Comparison of ENCODE assay signal across 9 cellular contexts in the genomic region with DNA sequence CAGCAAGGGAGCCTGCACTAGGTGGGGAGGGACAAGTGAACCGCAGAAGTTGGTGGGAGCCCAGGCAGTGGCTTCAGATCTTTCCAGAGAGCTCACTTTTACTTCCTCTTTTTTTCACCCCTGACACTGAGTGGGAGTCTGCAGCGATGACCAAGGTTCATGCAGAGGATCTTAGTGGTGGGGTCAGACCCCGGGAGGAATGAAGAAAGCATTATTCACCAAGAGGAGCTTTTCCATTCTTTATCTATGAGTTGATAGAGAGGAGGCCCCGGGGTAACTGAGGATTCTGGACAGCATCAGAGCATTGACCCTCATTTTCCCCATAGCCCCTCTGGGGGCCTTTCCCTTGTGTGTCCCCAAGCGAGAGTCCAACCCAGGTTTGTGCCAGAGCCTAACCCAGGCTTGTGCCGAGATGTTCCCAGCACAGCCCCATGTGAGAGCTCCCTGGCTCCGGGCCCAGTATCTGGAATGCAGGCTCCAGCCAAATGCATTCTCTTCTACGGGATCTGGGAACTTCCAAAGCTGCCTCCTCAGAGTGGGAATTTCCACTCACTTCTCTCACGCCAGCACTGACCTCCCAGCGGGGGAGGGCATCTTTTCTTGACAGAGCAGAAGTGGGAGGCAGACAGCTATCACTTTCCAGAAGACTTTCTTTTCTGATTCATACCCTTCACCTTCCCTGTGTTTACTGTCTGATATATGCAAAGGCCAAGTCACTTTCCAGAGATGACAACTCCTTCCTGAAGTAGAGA. TPM values are rescaled to one million over a fixed set of nuclear protein-coding genes. Genes with fewer than 3 reads are reported as not detected.
A peak's percentile ranks its signal among the peaks of the same experiment; 100 is the strongest.
DNase-seq lines count a peak whose midpoint lies in the region; ATAC-seq, FAIRE-seq and TF ChIP-seq lines count a peak whose summit lies in the region.
"Had no signal": no experiment of that assay in that cellular context is flagged by ENCODE, and none has a peak within 500 bp of the region (broad histone marks: within the 10 kb centered on the region; RNA-seq: fewer than 3 reads in every experiment).

No MANE protein-coding gene starts in this region.

- H3K9me3 ChIP-seq in liver (ENCODE audit: control insufficient read depth in 4 of 4, low read length in 3 of 4): no peaks in the 10 kb centered on the region
- no peaks in the 10 kb centered on the region for H3K9me3 ChIP-seq in HepG2 (ENCODE audit: low read length)
- H3K9me3 ChIP-seq in adipocyte (ENCODE audit: control insufficient read depth, low read length): no peaks in the 10 kb centered on the region
- H3K9me3 ChIP-seq in gastrocnemius medialis: no peaks in the 10 kb centered on the region

- ATAC-seq in HepG2: no peak
- ATAC-seq in left ventricle myocardium superior: peak; percentile 85
- ATAC-seq in gastrocnemius medialis: peak; percentile 83 to 84
- ATAC-seq in HG03097 (IDR thresholded peaks at IDR 0.05; ENCODE audit: low FRiP score, unreplicated experiment): no peak
- no peak for ATAC-seq in stimulated activated naive CD8-positive, alpha-beta T cell treated with anti-CD3 and anti-CD28 coated beads, Interleukin-15, Interleukin-2, amounts not matched to agents 100 U/mL and 50 U/mL, for 24 hours

- WGBS in liver: 28% methylated on average over 10 of the region's 10 CpGs
- WGBS in HepG2 (ENCODE audit: low lambda C conversion rate): 2% methylated on average over 7 of the region's 10 CpGs

- H3K4me1 ChIP-seq in liver (ENCODE audit: control insufficient read depth in 4 of 4, insufficient read depth in 4 of 4, low read length in 3 of 4) (peaks cover 0 to 4% (median 2%) of the 10 kb centered on the region in 4 donors), HepG2 (ENCODE audit: insufficient read depth, low read length) (no peaks in the 10 kb centered on the region), adipocyte (ENCODE audit: control insufficient read depth, insufficient read depth, low read length) (peaks cover 74% of the 10 kb centered on the region), gastrocnemius medialis (peaks cover 34 to 76% of the 10 kb centered on the region in 2 donors)

- TF ChIP-seq EP300 in HepG2 (IDR thresholded peaks at IDR 0.05; ENCODE audit: low read depth in 2 of 2, low read length in 2 of 2) (no peak), HepG2 (CRISPR knock-in tag; IDR thresholded peaks at IDR 0.05; ENCODE audit: borderline replicate concordance) (no peak)

- H3K79me2 ChIP-seq in HepG2 (ENCODE audit: insufficient read depth, low read length): no peaks in the 10 kb centered on the region

- H3K4me3 ChIP-seq in liver (ENCODE audit: low read depth in 1 of 3, low read length in 3 of 3): no peak overlapping the region
- H3K4me3 ChIP-seq in HepG2 (replicated peaks in 1 of 3; ENCODE audit: insufficient read depth in 1 of 3, low read depth in 2 of 3, low read length in 3 of 3): no peak overlapping the region
- peak overlapping the region; percentile 25 for H3K4me3 ChIP-seq in adipocyte (ENCODE audit: low read length)
- no peak overlapping the region for H3K4me3 ChIP-seq in gastrocnemius medialis

- H3K9ac ChIP-seq in liver (ENCODE audit: low read depth in 1 of 2, low read length in 2 of 2) (no peak overlapping the region), HepG2 (ENCODE audit: insufficient read depth, low read depth, low read length) (no peak overlapping the region), adipocyte (ENCODE audit: low read length) (peak overlapping the region; percentile 73)

- intact Hi-C loops in HepG2 (cut with micrococcal nuclease; ENCODE audit: unreplicated experiment): no loop called here
- intact Hi-C loops in left ventricle myocardium superior (cut with micrococcal nuclease): no loop called here
- intact Hi-C loops in gastrocnemius medialis (cut with DNase I; ENCODE audit: low total_unique reads): loop anchor here (5.0 kb wide), 1 partner anchor 60 kb away; no protein-coding TSS in a partner anchor

- H3K27ac ChIP-seq in liver (ENCODE audit: low read depth in 1 of 2, low read length in 2 of 2) (peak overlapping the region; percentile 44 to 66), HepG2 (ENCODE audit: extremely low read length, insufficient read depth, low read length) (no peak overlapping the region), gastrocnemius medialis (peak overlapping the region; percentile 67 to 83 (median 77))

- TF ChIP-seq POLR2A in HepG2 (IDR thresholded peaks at IDR 0.05; ENCODE audit: insufficient read depth in 1 of 2, low read depth in 2 of 2, low read length in 2 of 2) (no peak), gastrocnemius medialis (IDR thresholded peaks at IDR 0.05) (no peak)

- H3K36me3 ChIP-seq in liver (ENCODE audit: control insufficient read depth in 4 of 4, insufficient read depth in 3 of 4, low read depth in 1 of 4, low read length in 3 of 4): no peaks in the 10 kb centered on the region
- H3K36me3 ChIP-seq in HepG2 (replicated peaks in 1 of 2; ENCODE audit: control insufficient read depth in 1 of 2, insufficient read depth in 2 of 2, low read length in 2 of 2): no peaks in the 10 kb centered on the region
- H3K36me3 ChIP-seq in adipocyte (ENCODE audit: control insufficient read depth, insufficient read depth, low read length, severe bottlenecking): no peaks in the 10 kb centered on the region
- no peaks in the 10 kb centered on the region for H3K36me3 ChIP-seq in gastrocnemius medialis

- H4K20me1 ChIP-seq in HepG2 (ENCODE audit: insufficient read depth, low read length): no peaks in the 10 kb centered on the region

- H2AFZ ChIP-seq in HepG2 (ENCODE audit: low read length): no peak overlapping the region

- no peak for FAIRE-seq in HepG2 (lab: Jason Lieb, UNC)

- H3K27me3 ChIP-seq in liver (ENCODE audit: control insufficient read depth in 4 of 4, insufficient read depth in 4 of 4, low read length in 3 of 4) (no peaks in the 10 kb centered on the region), HepG2 (ENCODE audit: control insufficient read depth in 1 of 2, insufficient read depth in 2 of 2, low read length in 2 of 2) (no peaks in the 10 kb centered on the region), adipocyte (replicated peaks; ENCODE audit: control insufficient read depth, insufficient read depth, low read length) (no peaks in the 10 kb centered on the region), gastrocnemius medialis (no peaks in the 10 kb centered on the region)

- no peak overlapping the region for H3K4me2 ChIP-seq in HepG2 (ENCODE audit: low read depth, low read length)

- POLR2A ChIA-PET in HepG2 (lab: Yijun Ruan, JAX): no interaction called here

- in situ Hi-C loops in HepG2 (cut with HindIII; ENCODE audit: extremely low pct_ligation_motif_present, low pct_unique_long_range_greater_than_20kb) (no loop called here), gastrocnemius medialis (cut with MboI; ENCODE audit: low sequenced_read_pairs in 4 of 4) (no loop called here)

- TF ChIP-seq RAD21 in liver (IDR thresholded peaks at IDR 0.05) (peak in 1 of 2 donors; percentile 6), HepG2 (CRISPR knock-in tag; IDR thresholded peaks at IDR 0.05) (no peak)

- BruUV-seq in HepG2 (replicated peaks; lab: Mats Ljungman, UMichigan): no TSS peak

- CTCF ChIA-PET in HepG2 (lab: Yijun Ruan, JAX; ENCODE audit: low intra/inter-chr PET ratio, low total read pairs): no interaction called here

- TF ChIP-seq CTCF in liver (IDR thresholded peaks at IDR 0.05; ENCODE audit: low read depth, low read length, missing input control): no peak
- TF ChIP-seq CTCF in HepG2 (CRISPR knock-in tag; IDR thresholded peaks at IDR 0.05): no peak
- no peak for TF ChIP-seq CTCF in gastrocnemius medialis (IDR thresholded peaks at IDR 0.05 in 4 of 5, conservative IDR thresholded peaks at IDR 0.05 in 1 of 5)

- DNase-seq in HepG2 (ENCODE audit: low spot score) (no peak), adipocyte (ENCODE audit: low read depth) (peak; percentile 94), left ventricle myocardium superior (peak; percentile 98), gastrocnemius medialis (peak; percentile 81 to 86), NCI-H2081 (lab: John Stamatoyannopoulos, UW) (no peak)
- DNase-seq in stimulated activated naive CD8-positive, alpha-beta T cell treated with anti-CD3 and anti-CD28 coated beads, Interleukin-15, Interleukin-2, amounts not matched to agents 100 U/mL and 50 U/mL, for 24 hours: no peak

RNA-seq across cellular contexts. Expression of a gene that starts 2.8 kb away (rescaled TPM):
- 1 to 10 TPM; 3.5 to 6.1 TPM for total RNA-seq in liver
- 1 to 10 TPM; 4.7 to 8.9 TPM for polyA plus RNA-seq in liver
- not detected in 2 replicates for total RNA-seq in HepG2 (2016; rRNA removed; fragmentation: Illumina TruSeq; extraction: Trizol)
- not detected in 2 replicates for total RNA-seq in HepG2 (2016; cell fraction: cytosol; rRNA removed; fragmentation: Illumina TruSeq; extraction: Trizol; ENCODE audit: low read depth)
- total RNA-seq in HepG2 (2016; cell fraction: insoluble cytoplasmic fraction; rRNA removed; fragmentation: Illumina TruSeq; extraction: Trizol): not detected in 2 replicates
- not detected in 2 replicates for total RNA-seq in HepG2 (2016; cell fraction: membrane; rRNA removed; fragmentation: Illumina TruSeq; extraction: Trizol)
- total RNA-seq in HepG2 (2016; cell fraction: nucleus; rRNA removed; fragmentation: Illumina TruSeq; extraction: Trizol): not detected in 2 replicates
- polyA plus RNA-seq in HepG2 (2011; rRNA removed): not detected in 2 replicates
- not detected in 2 replicates for polyA plus RNA-seq in HepG2 (2011; cell fraction: cytosol; rRNA removed)
- not detected in 2 replicates for polyA plus RNA-seq in HepG2 (2011; cell fraction: nucleus; rRNA removed)
- polyA plus RNA-seq in HepG2 (2012): not detected in 2 replicates
- not detected in 2 replicates for polyA plus RNA-seq in HepG2 (2016; cell fraction: cytosol; fragmentation: Illumina TruSeq; extraction: Trizol; ENCODE audit: low read depth)
- not detected in 2 replicates for polyA plus RNA-seq in HepG2 (2016; cell fraction: insoluble cytoplasmic fraction; fragmentation: Illumina TruSeq; extraction: Trizol; ENCODE audit: low read depth)
- not detected in 2 replicates for polyA plus RNA-seq in HepG2 (2016; cell fraction: membrane; fragmentation: Illumina TruSeq; extraction: Trizol; ENCODE audit: low read depth)
- not detected in 2 replicates for polyA plus RNA-seq in HepG2 (2016; cell fraction: nucleus; fragmentation: Illumina TruSeq; extraction: Trizol; ENCODE audit: insufficient read depth, low read depth)
- 0.42 TPM in 1 of 2 replicates, not detected in the other for polyA minus RNA-seq in HepG2 (2011; rRNA and poly(A)+ RNA removed; ENCODE audit: low replicate concordance)
- not detected in 2 replicates for polyA minus RNA-seq in HepG2 (2011; cell fraction: cytosol; rRNA and poly(A)+ RNA removed)
- not detected in 2 replicates for polyA minus RNA-seq in HepG2 (2011; cell fraction: nucleus; rRNA and poly(A)+ RNA removed)
- total RNA-seq in left ventricle myocardium superior: 22.3 TPM
- 1 to 10 TPM; 1.1 to 5.8 (median 4.1) TPM for total RNA-seq in gastrocnemius medialis
- total RNA-seq: activated CD8-positive, alpha-beta memory T cell treated with anti-CD3 and anti-CD28 coated beads for 36 hours had no signal

RNA-seq across cellular contexts. Expression of a gene that starts 17.7 kb away (rescaled TPM):
- total RNA-seq in liver (not detected), HepG2 (2016; rRNA removed; fragmentation: Illumina TruSeq; extraction: Trizol) (not detected in 2 replicates), left ventricle myocardium superior (not detected), gastrocnemius medialis (not detected)
- polyA plus RNA-seq in liver (not detected), HepG2 (2011; rRNA removed) (not detected in 2 replicates)
- not detected in 2 replicates for total RNA-seq in HepG2 (2016; cell fraction: cytosol; rRNA removed; fragmentation: Illumina TruSeq; extraction: Trizol; ENCODE audit: low read depth)
- not detected in 2 replicates for total RNA-seq in HepG2 (2016; cell fraction: insoluble cytoplasmic fraction; rRNA removed; fragmentation: Illumina TruSeq; extraction: Trizol)
- total RNA-seq in HepG2 (2016; cell fraction: membrane; rRNA removed; fragmentation: Illumina TruSeq; extraction: Trizol): not detected in 2 replicates
- not detected in 2 replicates for total RNA-seq in HepG2 (2016; cell fraction: nucleus; rRNA removed; fragmentation: Illumina TruSeq; extraction: Trizol)
- polyA plus RNA-seq in HepG2 (2011; cell fraction: cytosol; rRNA removed): not detected in 2 replicates
- not detected in 2 replicates for polyA plus RNA-seq in HepG2 (2011; cell fraction: nucleus; rRNA removed)
- not detected in 2 replicates for polyA plus RNA-seq in HepG2 (2012)
- polyA plus RNA-seq in HepG2 (2016; cell fraction: cytosol; fragmentation: Illumina TruSeq; extraction: Trizol; ENCODE audit: low read depth): not detected in 2 replicates
- not detected in 2 replicates for polyA plus RNA-seq in HepG2 (2016; cell fraction: insoluble cytoplasmic fraction; fragmentation: Illumina TruSeq; extraction: Trizol; ENCODE audit: low read depth)
- not detected in 2 replicates for polyA plus RNA-seq in HepG2 (2016; cell fraction: membrane; fragmentation: Illumina TruSeq; extraction: Trizol; ENCODE audit: low read depth)
- polyA plus RNA-seq in HepG2 (2016; cell fraction: nucleus; fragmentation: Illumina TruSeq; extraction: Trizol; ENCODE audit: insufficient read depth, low read depth): not detected in 2 replicates
- not detected in 2 replicates for polyA minus RNA-seq in HepG2 (2011; rRNA and poly(A)+ RNA removed; ENCODE audit: low replicate concordance)
- polyA minus RNA-seq in HepG2 (2011; cell fraction: cytosol; rRNA and poly(A)+ RNA removed): not detected in 2 replicates
- polyA minus RNA-seq in HepG2 (2011; cell fraction: nucleus; rRNA and poly(A)+ RNA removed): not detected in 2 replicates
- total RNA-seq: activated CD8-positive, alpha-beta memory T cell treated with anti-CD3 and anti-CD28 coated beads for 36 hours had no signal

RNA-seq across cellular contexts. Expression of a gene that starts 33.2 kb away (rescaled TPM):
- total RNA-seq in liver (not detected), HepG2 (2016; rRNA removed; fragmentation: Illumina TruSeq; extraction: Trizol) (not detected in 2 replicates), left ventricle myocardium superior (5.4 TPM), gastrocnemius medialis (not detected)
- polyA plus RNA-seq in liver (not detected), HepG2 (2011; rRNA removed) (not detected in 2 replicates)
- total RNA-seq in HepG2 (2016; cell fraction: cytosol; rRNA removed; fragmentation: Illumina TruSeq; extraction: Trizol; ENCODE audit: low read depth): not detected in 2 replicates
- total RNA-seq in HepG2 (2016; cell fraction: insoluble cytoplasmic fraction; rRNA removed; fragmentation: Illumina TruSeq; extraction: Trizol): not detected in 2 replicates
- total RNA-seq in HepG2 (2016; cell fraction: membrane; rRNA removed; fragmentation: Illumina TruSeq; extraction: Trizol): not detected in 2 replicates
- not detected in 2 replicates for total RNA-seq in HepG2 (2016; cell fraction: nucleus; rRNA removed; fragmentation: Illumina TruSeq; extraction: Trizol)
- polyA plus RNA-seq in HepG2 (2011; cell fraction: cytosol; rRNA removed): not detected in 2 replicates
- not detected in 2 replicates for polyA plus RNA-seq in HepG2 (2011; cell fraction: nucleus; rRNA removed)
- polyA plus RNA-seq in HepG2 (2012): not detected in 2 replicates
- polyA plus RNA-seq in HepG2 (2016; cell fraction: cytosol; fragmentation: Illumina TruSeq; extraction: Trizol; ENCODE audit: low read depth): not detected in 2 replicates
- polyA plus RNA-seq in HepG2 (2016; cell fraction: insoluble cytoplasmic fraction; fragmentation: Illumina TruSeq; extraction: Trizol; ENCODE audit: low read depth): not detected in 2 replicates
- not detected in 2 replicates for polyA plus RNA-seq in HepG2 (2016; cell fraction: membrane; fragmentation: Illumina TruSeq; extraction: Trizol; ENCODE audit: low read depth)
- not detected in 2 replicates for polyA plus RNA-seq in HepG2 (2016; cell fraction: nucleus; fragmentation: Illumina TruSeq; extraction: Trizol; ENCODE audit: insufficient read depth, low read depth)
- polyA minus RNA-seq in HepG2 (2011; rRNA and poly(A)+ RNA removed; ENCODE audit: low replicate concordance): not detected in 2 replicates
- not detected in 2 replicates for polyA minus RNA-seq in HepG2 (2011; cell fraction: cytosol; rRNA and poly(A)+ RNA removed)
- not detected in 2 replicates for polyA minus RNA-seq in HepG2 (2011; cell fraction: nucleus; rRNA and poly(A)+ RNA removed)
- total RNA-seq: activated CD8-positive, alpha-beta memory T cell treated with anti-CD3 and anti-CD28 coated beads for 36 hours had no signal

Comparison
In these comparisons a context has a peak if more than half of its experiments do, and no peak if none do; other contexts are left out.
1. ATAC-seq: peak in left ventricle myocardium superior (single experiment) and gastrocnemius medialis (2 of 2); none in HepG2 (single experiment), HG03097 (single experiment) and stimulated activated naive CD8-positive, alpha-beta T cell treated with anti-CD3 and anti-CD28 coated beads, Interleukin-15, Interleukin-2, amounts not matched to agents 100 U/mL and 50 U/mL, for 24 hours (single experiment).
2. DNase-seq: peak in adipocyte (single experiment), left ventricle myocardium superior (single experiment) and gastrocnemius medialis (2 of 2); none in HepG2 (single experiment), NCI-H2081 (0 of 2) and stimulated activated naive CD8-positive, alpha-beta T cell treated with anti-CD3 and anti-CD28 coated beads, Interleukin-15, Interleukin-2, amounts not matched to agents 100 U/mL and 50 U/mL, for 24 hours (single experiment).